In the genomic region with DNA sequence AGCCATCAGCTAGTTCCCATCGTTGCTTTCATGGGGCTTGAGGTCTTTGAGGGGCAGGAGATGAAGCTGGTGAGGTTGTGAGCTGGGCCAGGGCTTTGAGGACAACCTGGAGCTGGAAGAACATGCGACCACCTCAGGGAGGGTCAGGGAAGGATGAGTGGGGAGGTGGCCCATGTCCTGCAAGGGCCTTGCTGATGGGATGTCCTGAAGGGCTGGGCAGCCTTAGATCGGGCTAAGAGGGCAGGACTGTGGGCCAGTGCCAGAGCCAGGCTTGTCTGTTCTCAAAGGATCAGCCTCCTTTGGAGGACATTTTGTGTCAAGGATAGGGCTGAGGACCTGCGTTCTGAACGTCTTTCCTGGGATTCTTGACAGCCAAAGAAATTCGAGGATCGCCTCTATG, we compare ENCODE assay signal across 9 cellular contexts. TPM values are rescaled to one million over a fixed set of nuclear protein-coding genes. Genes with fewer than 3 reads are reported as not detected.
A peak's percentile ranks its signal among the peaks of the same experiment; 100 is the strongest.
DNase-seq lines count a peak whose midpoint lies in the region; ATAC-seq and TF ChIP-seq lines count a peak whose summit lies in the region.
"Had no signal": no experiment of that assay in that cellular context is flagged by ENCODE, and none has a peak within 500 bp of the region (broad histone marks: within the 10 kb centered on the region; RNA-seq: fewer than 3 reads in every experiment).

No MANE protein-coding gene starts in this region.

- H3K9me3 ChIP-seq in right atrium auricular region (no peaks in the 10 kb centered on the region), skeletal muscle satellite cell (replicated peaks; ENCODE audit: low read length) (no peaks in the 10 kb centered on the region)

- H3K27ac ChIP-seq in right atrium auricular region (peak overlapping the region; percentile 88 to 98), substantia nigra (ENCODE audit: low read depth, low read length, poor library complexity, severe bottlenecking) (no peak overlapping the region)

- H3K4me3 Mint-ChIP-seq in HFFc6: 0 out of 2 replicates have a peak overlapping the region, but pooled peaks have one; percentile 14

- H3K27me3 ChIP-seq in right atrium auricular region: no peaks in the 10 kb centered on the region
- no peaks in the 10 kb centered on the region for H3K27me3 ChIP-seq in skeletal muscle satellite cell (ENCODE audit: control insufficient read depth, insufficient read depth, low read length)

- no peak for ATAC-seq in activated naive CD4-positive, alpha-beta T cell treated with anti-CD3 and anti-CD28 coated beads, Interleukin-2, amount 50 U/mL, for 72 hours
- ATAC-seq in HG03520 (IDR thresholded peaks at IDR 0.05; ENCODE audit: unreplicated experiment) (no peak), HG03025 (IDR thresholded peaks at IDR 0.05; ENCODE audit: low FRiP score, unreplicated experiment) (no peak), GM21390 (IDR thresholded peaks at IDR 0.05; ENCODE audit: unreplicated experiment) (no peak)

- H3K36me3 Mint-ChIP-seq in HFFc6 (ENCODE audit: low read depth): peaks cover 25% of the 10 kb centered on the region
- H3K36me3 Mint-ChIP-seq in activated naive CD4-positive, alpha-beta T cell treated with anti-CD3 and anti-CD28 coated beads, Interleukin-2, amount 50 U/mL, for 72 hours: peaks cover 0 to 8% of the 10 kb centered on the region in 2 donors

- TF ChIP-seq CTCF in HFFc6 (IDR thresholded peaks at IDR 0.05) (no peak), right atrium auricular region (IDR thresholded peaks at IDR 0.05) (no peak)

- H3K9me3 Mint-ChIP-seq in HFFc6: no peaks in the 10 kb centered on the region
- H3K9me3 Mint-ChIP-seq in activated naive CD4-positive, alpha-beta T cell treated with anti-CD3 and anti-CD28 coated beads, Interleukin-2, amount 50 U/mL, for 72 hours: no peaks in the 10 kb centered on the region

- H3K4me1 ChIP-seq in right atrium auricular region (peaks cover 0 to 27% of the 10 kb centered on the region in 2 donors), skeletal muscle satellite cell (ENCODE audit: control insufficient read depth, insufficient read depth, low read length) (peaks cover 25% of the 10 kb centered on the region)

- peaks cover 45% of the 10 kb centered on the region for H3K36me3 ChIP-seq in right atrium auricular region
- H3K36me3 ChIP-seq in skeletal muscle satellite cell (ENCODE audit: insufficient read depth, low read length): peaks cover 47% of the 10 kb centered on the region

- no peak overlapping the region for H3K4me3 ChIP-seq in right atrium auricular region
- peak overlapping the region; percentile 58 for H3K4me3 ChIP-seq in skeletal muscle satellite cell (ENCODE audit: low read length)

- no peak overlapping the region for H3K9ac ChIP-seq in skeletal muscle satellite cell (ENCODE audit: low read depth, low read length)

- peaks cover 42% of the 10 kb centered on the region for H3K4me1 Mint-ChIP-seq in HFFc6 (ENCODE audit: low read depth)

- H3K27me3 Mint-ChIP-seq in HFFc6 (ENCODE audit: insufficient read depth): peaks cover 14% of the 10 kb centered on the region

- peak overlapping the region; percentile 18 for H3K27ac Mint-ChIP-seq in HFFc6
- H3K27ac Mint-ChIP-seq in activated naive CD4-positive, alpha-beta T cell treated with anti-CD3 and anti-CD28 coated beads, Interleukin-2, amount 50 U/mL, for 72 hours: peak overlapping the region; percentile 75 to 88

- DNase-seq in HFFc6 (no peak), right atrium auricular region (ENCODE audit: low spot score) (no peak), substantia nigra (lab: John Stamatoyannopoulos, UW) (no peak)
- DNase-seq in activated naive CD4-positive, alpha-beta T cell treated with anti-CD3 and anti-CD28 coated beads, Interleukin-2, amount 50 U/mL, for 72 hours (ENCODE audit: low spot score in 2 of 2): no peak
- DNase-seq: KBM-7 had no signal

- H3K4me2 ChIP-seq in skeletal muscle satellite cell (ENCODE audit: low read length): peak overlapping the region; percentile 81

RNA-seq across cellular contexts. Expression of a gene that starts 10.5 kb away (rescaled TPM):
- total RNA-seq in HFFc6 (2021; fragmentation: NEBNext Ultra II Directional; extraction: Animal tissue kit (Norgen Biotek cat#: 25700)): 10 to 100 TPM; 46.2 to 49.5 (median 47.1) TPM
- total RNA-seq in activated naive CD4-positive, alpha-beta T cell treated with anti-CD3 and anti-CD28 coated beads, Interleukin-2, amount 50 U/mL, for 72 hours: 10 to 100 TPM; 32.4 to 64.1 TPM
- total RNA-seq in right atrium auricular region: 10 to 100 TPM; 13.3 to 22.5 TPM
- total RNA-seq in skeletal muscle satellite cell (2012; rRNA removed): 21.5 and 23.8 TPM in 2 replicates

RNA-seq across cellular contexts. Expression of a gene that starts 24.3 kb away (rescaled TPM):
- under 1 TPM; 0.33 to 0.90 (median 0.51) TPM for total RNA-seq in HFFc6 (2021; fragmentation: NEBNext Ultra II Directional; extraction: Animal tissue kit (Norgen Biotek cat#: 25700))
- 1 to 10 TPM; 2.1 to 2.3 TPM for total RNA-seq in activated naive CD4-positive, alpha-beta T cell treated with anti-CD3 and anti-CD28 coated beads, Interleukin-2, amount 50 U/mL, for 72 hours
- under 1 TPM; 0.26 to 0.31 TPM for total RNA-seq in right atrium auricular region
- total RNA-seq in skeletal muscle satellite cell (2012; rRNA removed): 0.44 and 0.76 TPM in 2 replicates

RNA-seq across cellular contexts. Expression of a gene that starts 31.9 kb away (rescaled TPM):
- total RNA-seq in HFFc6 (2021; fragmentation: NEBNext Ultra II Directional; extraction: Animal tissue kit (Norgen Biotek cat#: 25700)): under 1 TPM; 0.21 to 0.88 (median 0.60) TPM
- total RNA-seq in activated naive CD4-positive, alpha-beta T cell treated with anti-CD3 and anti-CD28 coated beads, Interleukin-2, amount 50 U/mL, for 72 hours: 1 to 10 TPM; 2.9 to 9.5 TPM
- total RNA-seq in right atrium auricular region: 1 to 10 TPM; 1.3 to 1.6 TPM
- total RNA-seq in skeletal muscle satellite cell (2012; rRNA removed): 0.22 and 0.51 TPM in 2 replicates

RNA-seq across cellular contexts. Expression of a gene that starts 33.9 kb away (rescaled TPM):
- total RNA-seq in HFFc6 (2021; fragmentation: NEBNext Ultra II Directional; extraction: Animal tissue kit (Norgen Biotek cat#: 25700)): 10 to 100 TPM; 36.2 to 53.5 (median 41.7) TPM
- total RNA-seq in activated naive CD4-positive, alpha-beta T cell treated with anti-CD3 and anti-CD28 coated beads, Interleukin-2, amount 50 U/mL, for 72 hours: 10 to 100 TPM; 32.8 to 46.3 TPM
- total RNA-seq in right atrium auricular region: 10 to 100 TPM; 10.8 to 19.8 TPM
- total RNA-seq in skeletal muscle satellite cell (2012; rRNA removed): 50.0 and 55.8 TPM in 2 replicates
